Comparison of ENCODE assay signal across 23 cellular contexts in genomic region chr5:175309218-175309617, GRCh38.
"Had no signal": no experiment of that assay in that cellular context is flagged by ENCODE, and none has a peak within 500 bp of the region (broad histone marks: within the 10 kb centered on the region; RNA-seq: fewer than 3 reads in every experiment).

No MANE protein-coding gene starts in this region.

- H3K36me3 ChIP-seq: MG63, SJSA1 had no signal

- H3K27me3 ChIP-seq: SJSA1 had no signal

- H3K27ac ChIP-seq: SJSA1, SK-N-MC had no signal

- ATAC-seq: T-cell had no signal

- FAIRE-seq: RCC 7860 had no signal

- H3K9me3 ChIP-seq: MG63, SJSA1 had no signal

- H3K4me3 ChIP-seq: MG63, SJSA1, SK-N-MC had no signal

- DNase-seq: IMR-90, Karpas-422, KG1, MG63, NCI-H1092, NCI-H1105 treated with DMSO at 0.1 percent for 48 hours, NCI-H1417 treated with DMSO at 0.1 percent for 48 hours, NCI-H146, NCI-H1694 treated with DMSO at 0.1 percent for 48 hours, NCI-H1930, NCI-H2081, NCI-H2107, NCI-H2227 treated with DMSO at 0.1 percent for 48 hours, NCI-H524, NCI-H526 treated with DMSO at 0.1 percent for 48 hours, NCI-H774, Right ventricle myocardium superior, RPMI8226, SIG-M5, T-cell had no signal
